Comparison of ENCODE assay signal across 33 cellular contexts in genomic region chr1:18132707-18133066, GRCh38. TPM values are rescaled to one million over a fixed set of nuclear protein-coding genes. Genes with fewer than 3 reads are reported as not detected.
"Had no signal": no experiment of that assay in that cellular context is flagged by ENCODE, and none has a peak within 500 bp of the region (broad histone marks: within the 10 kb centered on the region; RNA-seq: fewer than 3 reads in every experiment).

No MANE protein-coding gene starts in this region.

- H3K36me3 ChIP-seq: ascending aorta, breast epithelium, Peyer's patch, SJSA1 had no signal

- H3K4me3 Mint-ChIP-seq: activated B cell treated with CpG ODN at 0.5 μM for 24 hours; activated CD4-positive, alpha-beta memory T cell treated with anti-CD3 and anti-CD28 coated beads for 36 hours; activated CD8-positive, alpha-beta memory T cell treated with anti-CD3 and anti-CD28 coated beads, Interleukin-2, amount 10 ng/mL, durations not matched to agents 7 days and 5 days; activated naive CD4-positive, alpha-beta T cell treated with anti-CD3 and anti-CD28 coated beads, Interleukin-2, amount 10 ng/mL, durations not matched to agents 7 days and 5 days; activated naive CD8-positive, alpha-beta T cell; T-helper 1 cell treated with Interleukin-12 subunit alpha and Interleukin-12 subunit beta and Interleukin-4 antibody, amounts not matched to agents 30 μg/mL and 1 μg/mL, for 36 hours; T-helper 2 cell treated with Interferon-gamma antibody and Interleukin-4, amounts not matched to agents 5 μg/mL and 100 μg/mL, for 36 hours had no signal

- H3K27me3 ChIP-seq: ascending aorta, Peyer's patch had no signal

- DNase-seq: activated B cell treated with CpG ODN at 0.5 μM for 24 hours; activated CD4-positive, alpha-beta memory T cell treated with anti-CD3 and anti-CD28 coated beads for 36 hours; activated CD4-positive, alpha-beta T cell treated with anti-CD3 and anti-CD28 coated beads for 4 hours; activated CD4-positive, alpha-beta T cell treated with anti-CD3 and anti-CD28 coated beads, Interleukin-2, amount 50 U/mL, for 1 hour; activated CD4-positive, CD25-positive, alpha-beta regulatory T cell treated with anti-CD3 and anti-CD28 coated beads, Interleukin-2, amount 50 U/mL, for 72 hours; activated CD8-positive, alpha-beta memory T cell treated with anti-CD3 and anti-CD28 coated beads for 24 hours; activated CD8-positive, alpha-beta memory T cell treated with anti-CD3 and anti-CD28 coated beads, Interleukin-2, amount 10 ng/mL, durations not matched to agents 7 days and 5 days; activated CD8-positive, alpha-beta memory T cell treated with anti-CD3 and anti-CD28 coated beads, Interleukin-2, amount 50 U/mL, for 48 hours; activated effector memory CD4-positive, alpha-beta T cell treated with Interleukin-2 at 50 U/mL for 16 hours; activated naive CD4-positive, alpha-beta T cell treated with anti-CD3 and anti-CD28 coated beads, Interleukin-2, amount 10 ng/mL, durations not matched to agents 7 days and 5 days; activated T-cell treated with anti-CD3 and anti-CD28 coated beads, Interleukin-2, amount 50 U/mL, for 48 hours; amygdala; NCI-H1048; NCI-H1105 treated with DMSO at 0.1 percent for 48 hours; NCI-H1436; NCI-H1694 treated with DMSO at 0.1 percent for 48 hours; NCI-H2029; NCI-H446; NCI-H510A treated with DMSO at 0.1 percent for 48 hours; NCI-H526 treated with DMSO at 0.1 percent for 48 hours; NCI-H774; PC-3; Peyer's patch; RPMI8226; SHP77 treated with DMSO at 0.1 percent for 48 hours; SK-N-SH had no signal

- H3K27me3 Mint-ChIP-seq: activated naive CD4-positive, alpha-beta T cell treated with anti-CD3 and anti-CD28 coated beads, Interleukin-2, amount 10 ng/mL, durations not matched to agents 7 days and 5 days had no signal

- H3K4me1 Mint-ChIP-seq: activated B cell treated with CpG ODN at 0.5 μM for 24 hours; activated CD8-positive, alpha-beta memory T cell treated with anti-CD3 and anti-CD28 coated beads, Interleukin-2, amount 10 ng/mL, durations not matched to agents 7 days and 5 days; activated naive CD4-positive, alpha-beta T cell treated with anti-CD3 and anti-CD28 coated beads, Interleukin-2, amount 10 ng/mL, durations not matched to agents 7 days and 5 days had no signal

- H3K9me3 Mint-ChIP-seq: activated B cell treated with CpG ODN at 0.5 μM for 24 hours; activated naive CD4-positive, alpha-beta T cell treated with anti-CD3 and anti-CD28 coated beads, Interleukin-2, amount 10 ng/mL, durations not matched to agents 7 days and 5 days; T-helper 1 cell treated with Interleukin-12 subunit alpha and Interleukin-12 subunit beta and Interleukin-4 antibody, amounts not matched to agents 30 μg/mL and 1 μg/mL, for 36 hours; T-helper 2 cell treated with Interferon-gamma antibody and Interleukin-4, amounts not matched to agents 5 μg/mL and 100 μg/mL, for 36 hours had no signal

- H3K9me2 ChIP-seq: SK-N-SH had no signal

- H3K9me3 ChIP-seq: ascending aorta, breast epithelium, Peyer's patch, SJSA1, SK-N-SH had no signal

- H3K36me3 Mint-ChIP-seq: activated CD4-positive, alpha-beta memory T cell treated with anti-CD3 and anti-CD28 coated beads for 36 hours; activated CD8-positive, alpha-beta memory T cell treated with anti-CD3 and anti-CD28 coated beads, Interleukin-2, amount 10 ng/mL, durations not matched to agents 7 days and 5 days; activated naive CD4-positive, alpha-beta T cell treated with anti-CD3 and anti-CD28 coated beads, Interleukin-2, amount 10 ng/mL, durations not matched to agents 7 days and 5 days; activated naive CD8-positive, alpha-beta T cell had no signal

- H3K27ac Mint-ChIP-seq: activated B cell treated with CpG ODN at 0.5 μM for 24 hours; activated CD4-positive, alpha-beta memory T cell treated with anti-CD3 and anti-CD28 coated beads for 36 hours; activated CD8-positive, alpha-beta memory T cell treated with anti-CD3 and anti-CD28 coated beads, Interleukin-2, amount 10 ng/mL, durations not matched to agents 7 days and 5 days; activated naive CD4-positive, alpha-beta T cell treated with anti-CD3 and anti-CD28 coated beads, Interleukin-2, amount 10 ng/mL, durations not matched to agents 7 days and 5 days; activated naive CD8-positive, alpha-beta T cell; T-helper 1 cell treated with Interleukin-12 subunit alpha and Interleukin-12 subunit beta and Interleukin-4 antibody, amounts not matched to agents 30 μg/mL and 1 μg/mL, for 36 hours; T-helper 2 cell treated with Interferon-gamma antibody and Interleukin-4, amounts not matched to agents 5 μg/mL and 100 μg/mL, for 36 hours had no signal

- H3K4me2 ChIP-seq: SK-N-SH had no signal

- H3K4me3 ChIP-seq: ascending aorta, breast epithelium, Peyer's patch, SJSA1 had no signal

- H3K27ac ChIP-seq: ascending aorta, breast epithelium, Peyer's patch, SJSA1 had no signal

- H3K4me1 ChIP-seq: ascending aorta, breast epithelium, Peyer's patch, SJSA1 had no signal

- ATAC-seq: activated CD8-positive, alpha-beta memory T cell treated with anti-CD3 and anti-CD28 coated beads, Interleukin-2, amount 10 ng/mL, durations not matched to agents 7 days and 5 days; PC-3 had no signal

- H3K9ac ChIP-seq: SK-N-SH had no signal

RNA-seq across cellular contexts. Expression of gene IGSF21, which starts 25.1 kb away (rescaled TPM):
- total RNA-seq: activated B cell treated with CpG ODN at 0.5 μM for 24 hours; activated CD4-positive, alpha-beta memory T cell treated with anti-CD3 and anti-CD28 coated beads for 36 hours; activated CD8-positive, alpha-beta memory T cell treated with anti-CD3 and anti-CD28 coated beads, Interleukin-2, amount 10 ng/mL, durations not matched to agents 7 days and 5 days; M059J; PC-3; Peyer's patch; SJSA1 had no signal
- polyA plus RNA-seq: SK-N-SH had no signal
